33 cellular contexts compared by ENCODE assay signal in the genomic region with DNA sequence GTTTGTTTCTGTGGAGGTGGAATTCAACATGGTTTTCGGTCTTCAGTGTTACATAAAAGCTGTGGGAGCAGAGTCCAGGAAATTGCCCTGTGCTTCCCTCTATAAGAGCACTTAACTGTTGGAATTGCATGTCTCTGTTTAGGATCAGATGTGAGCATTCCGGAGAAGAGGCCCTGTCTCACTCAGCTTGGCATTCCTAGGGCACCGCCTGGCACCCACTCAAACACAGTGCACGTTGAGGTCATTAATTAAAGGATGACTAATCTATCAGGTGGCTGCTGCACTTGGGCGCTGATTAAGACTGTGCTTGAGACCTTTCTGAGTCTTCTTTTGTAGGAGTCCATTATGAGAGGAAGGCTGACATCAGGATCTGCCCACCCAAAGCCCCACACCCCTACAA.
DNase-seq lines count a peak whose midpoint lies in the region; ATAC-seq, FAIRE-seq and TF ChIP-seq lines count a peak whose summit lies in the region.
"Had no signal": no experiment of that assay in that cellular context is flagged by ENCODE, and none has a peak within 500 bp of the region (broad histone marks: within the 10 kb centered on the region; RNA-seq: fewer than 3 reads in every experiment).

No MANE protein-coding gene starts in this region.

- peaks cover 13% of the 10 kb centered on the region for H3K4me1 ChIP-seq in vagina
- no peaks in the 10 kb centered on the region for H3K4me1 ChIP-seq in Caco-2
- H3K4me1 ChIP-seq: gastrocnemius medialis, SJSA1, tibial nerve had no signal

- H3K4me3 ChIP-seq in epithelial cell of proximal tubule (ENCODE audit: low read depth, low read length) (no peak overlapping the region), vagina (no peak overlapping the region), Caco-2 (ENCODE audit: low read depth, low read length) (no peak overlapping the region)
- H3K4me3 ChIP-seq: ascending aorta, gastrocnemius medialis, GM12878, SJSA1, smooth muscle cell, stomach, tibial nerve had no signal

- no peak for ATAC-seq in activated CD8-positive, alpha-beta memory T cell treated with anti-CD3 and anti-CD28 coated beads, Interleukin-2, amount 10 ng/mL, durations not matched to agents 7 days and 5 days
- ATAC-seq: gastrocnemius medialis; GM12878; HepG2; left lobe of liver; naive thymus-derived CD8-positive, alpha-beta T cell; Panc1 had no signal

- H3K4me1 Mint-ChIP-seq in activated CD8-positive, alpha-beta memory T cell treated with anti-CD3 and anti-CD28 coated beads, Interleukin-2, amount 10 ng/mL, durations not matched to agents 7 days and 5 days = no peaks in the 10 kb centered on the region
- H3K4me1 Mint-ChIP-seq in Caco-2 (ENCODE audit: low read depth, unreplicated experiment) = no peaks in the 10 kb centered on the region
- H3K4me1 Mint-ChIP-seq: activated naive CD8-positive, alpha-beta T cell treated with anti-CD3 and anti-CD28 coated beads for 36 hours; endodermal cell; immature natural killer cell; mesothelial cell of epicardium had no signal

- no peaks in the 10 kb centered on the region for H3K36me3 ChIP-seq in vagina
- H3K36me3 ChIP-seq in Caco-2 (ENCODE audit: control insufficient read depth, insufficient read depth, low read length) = no peaks in the 10 kb centered on the region
- H3K36me3 ChIP-seq: ascending aorta, gastrocnemius medialis, SJSA1, stomach, tibial nerve had no signal

- in situ Hi-C loops in Caki2 (cut with HindIII; ENCODE audit: low pct_unique_long_range_greater_than_20kb, low sequenced_read_pairs) = no loop called here

- H3K9me3 ChIP-seq in vagina (no peaks in the 10 kb centered on the region), Caco-2 (no peaks in the 10 kb centered on the region)
- H3K9me3 ChIP-seq: ascending aorta, gastrocnemius medialis, SJSA1, stomach, tibial nerve had no signal

- DNase-seq in Caki2 (ENCODE audit: low read depth) = peak; percentile 28
- DNase-seq in HTR-8/SVneo (ENCODE audit: insufficient read length, low spot score) = peak; percentile 21
- peak; percentile 9 for DNase-seq in epithelial cell of proximal tubule (ENCODE audit: low read depth)
- DNase-seq in putamen (ENCODE audit: low spot score) = peak; percentile 27
- DNase-seq in vagina (ENCODE audit: extremely low spot score in 2 of 2) = no peak
- no peak for DNase-seq in activated CD8-positive, alpha-beta memory T cell treated with anti-CD3 and anti-CD28 coated beads, Interleukin-2, amount 10 ng/mL, durations not matched to agents 7 days and 5 days
- no peak for DNase-seq in Caco-2
- DNase-seq: activated CD4-positive, alpha-beta memory T cell treated with anti-CD3 and anti-CD28 coated beads for 36 hours; activated effector memory CD4-positive, alpha-beta T cell treated with anti-CD3 and anti-CD28 coated beads, Interleukin-2, amount 50 U/mL, for 16 hours; activated naive CD8-positive, alpha-beta T cell treated with anti-CD3 and anti-CD28 coated beads for 36 hours; central memory CD4-positive, alpha-beta T cell; endodermal cell; gastrocnemius medialis; immature natural killer cell; Karpas-422; naive thymus-derived CD8-positive, alpha-beta T cell; NCI-H1092; NCI-H187 treated with DMSO at 0.1 percent for 48 hours; NCI-H69; stimulated activated CD4-positive, alpha-beta T cell treated with anti-CD3 and anti-CD28 coated beads, Interleukin-1b, Interleukin-23, amount 100 ng/mL, for 48 hours; stomach had no signal

- FAIRE-seq in HTR-8/SVneo (lab: Jason Lieb, UNC) = no peak
- FAIRE-seq: GM12878, H1, HepG2 had no signal

- no peaks in the 10 kb centered on the region for H3K9me3 Mint-ChIP-seq in activated CD8-positive, alpha-beta memory T cell treated with anti-CD3 and anti-CD28 coated beads, Interleukin-2, amount 10 ng/mL, durations not matched to agents 7 days and 5 days (ENCODE audit: low read depth)
- H3K9me3 Mint-ChIP-seq in Caco-2 (ENCODE audit: unreplicated experiment) = no peaks in the 10 kb centered on the region
- H3K9me3 Mint-ChIP-seq: activated CD4-positive, alpha-beta memory T cell treated with anti-CD3 and anti-CD28 coated beads for 36 hours; activated naive CD8-positive, alpha-beta T cell treated with anti-CD3 and anti-CD28 coated beads for 36 hours; immature natural killer cell; naive thymus-derived CD8-positive, alpha-beta T cell had no signal

- H3K36me3 Mint-ChIP-seq in activated CD8-positive, alpha-beta memory T cell treated with anti-CD3 and anti-CD28 coated beads, Interleukin-2, amount 10 ng/mL, durations not matched to agents 7 days and 5 days = no peaks in the 10 kb centered on the region
- no peaks in the 10 kb centered on the region for H3K36me3 Mint-ChIP-seq in Caco-2 (ENCODE audit: insufficient read depth, unreplicated experiment)
- H3K36me3 Mint-ChIP-seq: activated CD4-positive, alpha-beta memory T cell treated with anti-CD3 and anti-CD28 coated beads for 36 hours; activated naive CD8-positive, alpha-beta T cell treated with anti-CD3 and anti-CD28 coated beads for 36 hours; immature natural killer cell; mesothelial cell of epicardium; naive thymus-derived CD8-positive, alpha-beta T cell had no signal

- intact Hi-C loops in vagina (cut with DNase I) = no loop called here
- intact Hi-C loops in Caco-2 (cut with micrococcal nuclease; ENCODE audit: unreplicated experiment) = no loop called here

- POLR2A ChIA-PET in Caco-2 (lab: Charles Lee) = no interaction called here

- H3K4me3 Mint-ChIP-seq in activated CD8-positive, alpha-beta memory T cell treated with anti-CD3 and anti-CD28 coated beads, Interleukin-2, amount 10 ng/mL, durations not matched to agents 7 days and 5 days = no peak overlapping the region
- H3K4me3 Mint-ChIP-seq in Caco-2 (ENCODE audit: unreplicated experiment) = no peak overlapping the region
- H3K4me3 Mint-ChIP-seq: activated CD4-positive, alpha-beta memory T cell treated with anti-CD3 and anti-CD28 coated beads for 36 hours; activated naive CD8-positive, alpha-beta T cell treated with anti-CD3 and anti-CD28 coated beads for 36 hours; endodermal cell; immature natural killer cell; mesothelial cell of epicardium; naive thymus-derived CD8-positive, alpha-beta T cell had no signal

- H3K27me3 ChIP-seq in vagina (no peaks in the 10 kb centered on the region), Caco-2 (replicated peaks; ENCODE audit: control insufficient read depth, insufficient read depth, low read length) (no peaks in the 10 kb centered on the region)
- H3K27me3 ChIP-seq: ascending aorta, gastrocnemius medialis, SJSA1, stomach, tibial nerve had no signal

- H3K27ac ChIP-seq in vagina = no peak overlapping the region
- H3K27ac ChIP-seq: ascending aorta, C4-2B, gastrocnemius medialis, HL-60, SJSA1, stomach, tibial nerve had no signal

- H3K27me3 Mint-ChIP-seq in activated CD8-positive, alpha-beta memory T cell treated with anti-CD3 and anti-CD28 coated beads, Interleukin-2, amount 10 ng/mL, durations not matched to agents 7 days and 5 days = peaks cover 3% of the 10 kb centered on the region
- H3K27me3 Mint-ChIP-seq in Caco-2 (ENCODE audit: insufficient read depth, unreplicated experiment) = peaks cover 7% of the 10 kb centered on the region
- H3K27me3 Mint-ChIP-seq: activated CD4-positive, alpha-beta memory T cell treated with anti-CD3 and anti-CD28 coated beads for 36 hours; activated naive CD8-positive, alpha-beta T cell treated with anti-CD3 and anti-CD28 coated beads for 36 hours had no signal

- CTCF ChIA-PET in activated CD8-positive, alpha-beta memory T cell treated with anti-CD3 and anti-CD28 coated beads, Interleukin-2, amount 10 ng/mL, durations not matched to agents 7 days and 5 days (lab: Charles Lee) = no interaction called here
- CTCF ChIA-PET in Caco-2 (lab: Charles Lee) = no interaction called here

- BruUV-seq in Caco-2 (replicated peaks; lab: Mats Ljungman, UMichigan) = no TSS peak

- H3K27ac Mint-ChIP-seq in activated CD8-positive, alpha-beta memory T cell treated with anti-CD3 and anti-CD28 coated beads, Interleukin-2, amount 10 ng/mL, durations not matched to agents 7 days and 5 days = no peak overlapping the region
- no peak overlapping the region for H3K27ac Mint-ChIP-seq in Caco-2 (ENCODE audit: unreplicated experiment)
- H3K27ac Mint-ChIP-seq: activated CD4-positive, alpha-beta memory T cell treated with anti-CD3 and anti-CD28 coated beads for 36 hours; activated naive CD8-positive, alpha-beta T cell treated with anti-CD3 and anti-CD28 coated beads for 36 hours; endodermal cell; immature natural killer cell; mesothelial cell of epicardium; naive thymus-derived CD8-positive, alpha-beta T cell had no signal

- TF ChIP-seq CTCF in epithelial cell of proximal tubule (conservative IDR thresholded peaks at IDR 0.05; ENCODE audit: low read depth, low read length) = no peak
- no peak for TF ChIP-seq CTCF in vagina (IDR thresholded peaks at IDR 0.05)
- TF ChIP-seq CTCF in Caco-2 (IDR thresholded peaks at IDR 0.05; ENCODE audit: insufficient read depth in 1 of 2, low read depth in 1 of 2, low read length in 1 of 2, severe bottlenecking in 1 of 2, unreplicated experiment in 1 of 2) = no peak

- TF ChIP-seq POLR2A in vagina (IDR thresholded peaks at IDR 0.05) = no peak

Comparison
In these comparisons a context has a peak if more than half of its experiments do, and no peak if none do; other contexts are left out.
1. DNase-seq: peak in Caki2 (single experiment), HTR-8/SVneo (single experiment), epithelial cell of proximal tubule (single experiment) and putamen (single experiment); none in vagina (0 of 2), activated CD8-positive, alpha-beta memory T cell treated with anti-CD3 and anti-CD28 coated beads, Interleukin-2, amount 10 ng/mL, durations not matched to agents 7 days and 5 days (single experiment) and Caco-2 (0 of 2).